Comparison of ENCODE assay signal across 8 cellular contexts in genomic region chr7:77416621-77417371, GRCh38. TPM values are rescaled to one million over a fixed set of nuclear protein-coding genes. Genes with fewer than 3 reads are reported as not detected.
A peak's percentile ranks its signal among the peaks of the same experiment; 100 is the strongest.
DNase-seq lines count a peak whose midpoint lies in the region; ATAC-seq, FAIRE-seq and TF ChIP-seq lines count a peak whose summit lies in the region.

No MANE protein-coding gene starts in this region.

- ATAC-seq in RWPE2 (ENCODE audit: low read depth) = no peak; the same call in 1 of the 3 replicates

- peak overlapping the region; percentile 67 for H3K4me3 ChIP-seq in Caco-2 (ENCODE audit: low read depth, low read length)
- H3K4me3 ChIP-seq in GM23248 = peak overlapping the region; percentile 73
- H3K4me3 ChIP-seq in RWPE2 (ENCODE audit: severe bottlenecking) = peak overlapping the region; percentile 76
- peak overlapping the region; percentile 44 for H3K4me3 ChIP-seq in fibroblast of mammary gland (ENCODE audit: control insufficient read depth, low read depth, low read length)
- H3K4me3 ChIP-seq in prostate gland = peak overlapping the region; percentile 70 to 94

- POLR2A ChIA-PET in Caco-2 (lab: Charles Lee) = interaction anchor here (0.5 to 0.7 kb wide), 7 partner anchors 9 to 380 kb away, joined by 3 to 12 read pairs (median 4); partner anchors contain the start of gene PTPN12

- no peak for DNase-seq in Caco-2
- DNase-seq in GM23248 = no peak
- no peak for DNase-seq in RWPE2 (ENCODE audit: low spot score)
- no peak for DNase-seq in fibroblast of mammary gland (ENCODE audit: low read depth)
- no peak for DNase-seq in prostate gland (ENCODE audit: low spot score)
- no peak for DNase-seq in CD1c-positive myeloid dendritic cell (ENCODE audit: extremely low spot score)
- DNase-seq in urothelium cell line (ENCODE audit: low spot score) = no peak
- no peak for DNase-seq in glomerular visceral epithelial cell (ENCODE audit: extremely low spot score)

- H3K36me3 Mint-ChIP-seq in Caco-2 (ENCODE audit: insufficient read depth, unreplicated experiment) = no peaks in the 10 kb centered on the region

- intact Hi-C loops in Caco-2 (cut with micrococcal nuclease; ENCODE audit: unreplicated experiment) (loop anchor here (2.0 to 5.0 kb wide), 2 partner anchors 42 to 49 kb away; no protein-coding TSS in a partner anchor), prostate gland (cut with DNase I) (loop anchor here (2.0 kb wide), 1 partner anchor 122 kb away; no protein-coding TSS in a partner anchor)

- H3K27me3 ChIP-seq in Caco-2 (replicated peaks; ENCODE audit: control insufficient read depth, insufficient read depth, low read length) (no peaks in the 10 kb centered on the region), GM23248 (replicated peaks; ENCODE audit: insufficient read depth) (no peaks in the 10 kb centered on the region), RWPE2 (ENCODE audit: insufficient read depth, poor library complexity, severe bottlenecking) (no peaks in the 10 kb centered on the region), prostate gland (replicated peaks; ENCODE audit: insufficient read depth) (no peaks in the 10 kb centered on the region)

- BruUV-seq in Caco-2 (replicated peaks; lab: Mats Ljungman, UMichigan) = TSS peak; percentile 78

- no peaks in the 10 kb centered on the region for H3K36me3 ChIP-seq in Caco-2 (ENCODE audit: control insufficient read depth, insufficient read depth, low read length)
- H3K36me3 ChIP-seq in GM23248 (ENCODE audit: low read depth) = no peaks in the 10 kb centered on the region
- H3K36me3 ChIP-seq in RWPE2 (ENCODE audit: low read depth) = no peaks in the 10 kb centered on the region
- H3K36me3 ChIP-seq in prostate gland = no peaks in the 10 kb centered on the region

- TF ChIP-seq CTCF in Caco-2 (IDR thresholded peaks at IDR 0.05; ENCODE audit: insufficient read depth in 1 of 2, low read depth in 1 of 2, low read length in 1 of 2, severe bottlenecking in 1 of 2, unreplicated experiment in 1 of 2) = peak in 1 of 2 experiments; percentile 17
- TF ChIP-seq CTCF in RWPE2 (IDR thresholded peaks at IDR 0.05; ENCODE audit: poor library complexity, severe bottlenecking) = peak; percentile 20
- no peak for TF ChIP-seq CTCF in fibroblast of mammary gland (conservative IDR thresholded peaks at IDR 0.05; ENCODE audit: control insufficient read depth, insufficient read depth, low read depth, low read length)
- TF ChIP-seq CTCF in prostate gland (IDR thresholded peaks at IDR 0.05) = peak in 1 of 4 experiments; percentile 4

- in situ Hi-C loops in GM23248 (cut with MboI) = no loop called here

- H3K27ac Mint-ChIP-seq in Caco-2 (ENCODE audit: unreplicated experiment) = peak overlapping the region; percentile 85

- H3K4me2 ChIP-seq in GM23248 (ENCODE audit: unreplicated experiment) = peak overlapping the region; percentile 66

- WGBS in GM23248 (ENCODE audit: low coverage in 1 of 2, low lambda C conversion rate in 2 of 2, missing lambda C conversion rate in 2 of 2), 2 experiments = 55 to 76% methylated on average over 15 to 20 of the region's 20 CpGs
- 65% methylated on average over 15 of the region's 20 CpGs for WGBS in prostate gland

- H3K4me3 Mint-ChIP-seq in Caco-2 (ENCODE audit: unreplicated experiment) = peak overlapping the region; percentile 72

- no peaks in the 10 kb centered on the region for H4K20me1 ChIP-seq in GM23248 (ENCODE audit: insufficient read depth)

- H3K9me3 ChIP-seq in Caco-2 = no peaks in the 10 kb centered on the region
- no peaks in the 10 kb centered on the region for H3K9me3 ChIP-seq in GM23248 (ENCODE audit: low read depth)
- H3K9me3 ChIP-seq in RWPE2 (ENCODE audit: severe bottlenecking) = no peaks in the 10 kb centered on the region
- no peaks in the 10 kb centered on the region for H3K9me3 ChIP-seq in prostate gland

- H3K27me3 Mint-ChIP-seq in Caco-2 (ENCODE audit: insufficient read depth, unreplicated experiment) = no peaks in the 10 kb centered on the region

- TF ChIP-seq POLR2A in prostate gland (IDR thresholded peaks at IDR 0.05) = no peak

- H3K9me3 Mint-ChIP-seq in Caco-2 (ENCODE audit: unreplicated experiment) = no peaks in the 10 kb centered on the region

- peaks cover 13% of the 10 kb centered on the region for H3K4me1 Mint-ChIP-seq in Caco-2 (ENCODE audit: low read depth, unreplicated experiment)

- no peaks in the 10 kb centered on the region for H3K79me2 ChIP-seq in GM23248 (ENCODE audit: insufficient read depth)

- H2AFZ ChIP-seq in GM23248 = peak overlapping the region; percentile 78

- no peak overlapping the region for H3K27ac ChIP-seq in GM23248
- peak overlapping the region; percentile 14 for H3K27ac ChIP-seq in RWPE2 (ENCODE audit: poor library complexity, severe bottlenecking)
- peak overlapping the region; percentile 85 for H3K27ac ChIP-seq in prostate gland

- no peaks in the 10 kb centered on the region for H3K9me2 ChIP-seq in GM23248 (ENCODE audit: insufficient read depth)

- H3F3A ChIP-seq in GM23248 (ENCODE audit: insufficient read depth) = peaks cover 12% of the 10 kb centered on the region; the same call in 1 of the 2 replicates

- H3K4me1 ChIP-seq in Caco-2 = peaks cover 20% of the 10 kb centered on the region; the same call in 1 of the 2 replicates
- H3K4me1 ChIP-seq in GM23248 (ENCODE audit: insufficient read depth) = peaks cover 8% of the 10 kb centered on the region; the same call in 1 of the 2 replicates
- peaks cover 15% of the 10 kb centered on the region for H3K4me1 ChIP-seq in RWPE2 (ENCODE audit: insufficient read depth, poor library complexity, severe bottlenecking)
- no peaks in the 10 kb centered on the region for H3K4me1 ChIP-seq in prostate gland (replicated peaks)

- peak overlapping the region; percentile 74 for H3K9ac ChIP-seq in GM23248

- CTCF ChIA-PET in Caco-2 (lab: Charles Lee) = interaction anchor here (0.6 to 0.9 kb wide), 2 partner anchors 15 to 279 kb away, joined by 4 to 7 read pairs; no protein-coding TSS in a partner anchor

- no peak for FAIRE-seq in urothelium cell line (lab: Jason Lieb, UNC)

RNA-seq across cellular contexts. Expression of gene GSAP, which starts 0.6 kb away (rescaled TPM):
- total RNA-seq in Caco-2 (2022) (25.7 and 27.1 TPM in 2 replicates), prostate gland (10 to 100 TPM; 10.0 to 13.0 TPM)
- total RNA-seq in GM23248 (2014; rRNA removed; shearing (Covaris generic)) = 4.3 and 5.2 TPM in 2 replicates
- 4.1 and 4.2 TPM in 2 replicates for polyA plus RNA-seq in GM23248 (2016; fragmentation: Nextera tagmentation; extraction: Ambion mirVana)
